ENCODE assay signal across 8 cellular contexts in genomic region chr22:50542416-50542927, GRCh38. TPM values are rescaled to one million over a fixed set of nuclear protein-coding genes. Genes with fewer than 3 reads are reported as not detected.
DNase-seq lines count a peak whose midpoint lies in the region; ATAC-seq and TF ChIP-seq lines count a peak whose summit lies in the region.

No MANE protein-coding gene starts in this region.

- no peak for DNase-seq in CD4-positive, alpha-beta T cell
- DNase-seq in activated B cell treated with CpG ODN at 0.5 μM for 24 hours (no peak), right lobe of liver (peak in 1 of 3 donors; percentile 65), UCSD-AML1 (lab: John Stamatoyannopoulos, UW; ENCODE audit: unreplicated experiment) (no peak), NCI-H1417 (lab: John Stamatoyannopoulos, UW) (no peak), NCI-H524 treated with DMSO at 0.1 percent for 48 hours (lab: John Stamatoyannopoulos, UW) (no peak)

- CTCF ChIA-PET in CD4-positive, alpha-beta T cell (lab: Charles Lee): interaction anchor here (1.4 to 1.7 kb wide), 2 partner anchors 17 to 21 kb away, joined by 4 to 8 read pairs; partner anchors contain the start of genes SCO2 and SYCE3
- CTCF ChIA-PET in activated B cell treated with CpG ODN at 0.5 μM for 24 hours (lab: Charles Lee): interaction anchor here (0.6 to 4.6 kb wide), 4 partner anchors 8 to 78 kb away, joined by 3 to 46 read pairs (median 9); partner anchors contain the start of gene SCO2

- POLR2A ChIA-PET in CD4-positive, alpha-beta T cell (lab: Charles Lee): interaction anchor here (1.0 to 10.0 kb wide), 5 partner anchors 11 to 86 kb away, joined by 3 to 258 read pairs (median 5); partner anchors contain the start of genes ARSA, SCO2 and TYMP
- POLR2A ChIA-PET in activated B cell treated with CpG ODN at 0.5 μM for 24 hours (lab: Charles Lee): interaction anchor here (1.0 to 16.7 kb wide), 7 partner anchors 12 to 352 kb away, joined by 3 to 946 read pairs (median 5); partner anchors contain the start of genes CHKB, LMF2, NCAPH2 and SCO2

- H3K27me3 Mint-ChIP-seq in CD4-positive, alpha-beta T cell: no peaks in the 10 kb centered on the region
- H3K27me3 Mint-ChIP-seq in activated B cell treated with CpG ODN at 0.5 μM for 24 hours: no peaks in the 10 kb centered on the region

- no peaks in the 10 kb centered on the region for H3K36me3 Mint-ChIP-seq in CD4-positive, alpha-beta T cell (ENCODE audit: low read depth)
- peaks cover 9% of the 10 kb centered on the region for H3K36me3 Mint-ChIP-seq in activated B cell treated with CpG ODN at 0.5 μM for 24 hours (ENCODE audit: low read depth)

- H3K4me3 Mint-ChIP-seq in CD4-positive, alpha-beta T cell: peak overlapping the region; percentile 76
- peak overlapping the region; percentile 85 for H3K4me3 Mint-ChIP-seq in activated B cell treated with CpG ODN at 0.5 μM for 24 hours

- H3K36me3 ChIP-seq in right lobe of liver: no peaks in the 10 kb centered on the region

- H3K4me1 Mint-ChIP-seq in CD4-positive, alpha-beta T cell (ENCODE audit: low read depth): peaks cover 48% of the 10 kb centered on the region
- H3K4me1 Mint-ChIP-seq in activated B cell treated with CpG ODN at 0.5 μM for 24 hours: peaks cover 66% of the 10 kb centered on the region

- peak overlapping the region; percentile 99 for H3K27ac Mint-ChIP-seq in CD4-positive, alpha-beta T cell
- H3K27ac Mint-ChIP-seq in activated B cell treated with CpG ODN at 0.5 μM for 24 hours: peak overlapping the region; percentile 91

- no peaks in the 10 kb centered on the region for H3K27me3 ChIP-seq in CD4-positive, alpha-beta T cell (ENCODE audit: control insufficient read depth, insufficient read depth, low read length)
- no peaks in the 10 kb centered on the region for H3K27me3 ChIP-seq in right lobe of liver

- H3K4me1 ChIP-seq in right lobe of liver: peaks cover 0 to 19% (median 9%) of the 10 kb centered on the region in 4 donors

- intact Hi-C loops in CD4-positive, alpha-beta T cell (cut with DNase I, micrococcal nuclease): no loop called here
- intact Hi-C loops in activated B cell treated with CpG ODN at 0.5 μM for 24 hours (cut with micrococcal nuclease) (loop anchor here (5.0 to 10.0 kb wide), 2 partner anchors 70 to 578 kb away; partner anchors contain the start of gene PIM3), right lobe of liver (cut with DNase I) (no loop called here)

- no peak for TF ChIP-seq CTCF in CD4-positive, alpha-beta T cell (IDR thresholded peaks at IDR 0.05)
- TF ChIP-seq CTCF in activated B cell treated with CpG ODN at 0.5 μM for 24 hours (IDR thresholded peaks at IDR 0.05) (no peak), right lobe of liver (IDR thresholded peaks at IDR 0.05) (no peak)

- ATAC-seq in CD4-positive, alpha-beta T cell (ENCODE audit: poor library complexity): no peak
- ATAC-seq in activated B cell treated with CpG ODN at 0.5 μM for 24 hours (ENCODE audit: low read depth) (peak; percentile 2), right lobe of liver (peak in 1 of 4 donors; percentile 3), HG03432 (IDR thresholded peaks at IDR 0.05; ENCODE audit: unreplicated experiment) (no peak)

- WGBS in right lobe of liver (ENCODE audit: insufficient coverage, low coverage, low lambda C conversion rate, missing lambda C conversion rate): 65% methylated on average over 18 of the region's 19 CpGs

- H3K9me3 ChIP-seq in CD4-positive, alpha-beta T cell (ENCODE audit: control insufficient read depth, low read length): no peaks in the 10 kb centered on the region
- no peaks in the 10 kb centered on the region for H3K9me3 ChIP-seq in right lobe of liver

- H3K4me3 ChIP-seq in right lobe of liver: no peak overlapping the region

- H3K9me3 Mint-ChIP-seq in CD4-positive, alpha-beta T cell: no peaks in the 10 kb centered on the region
- H3K9me3 Mint-ChIP-seq in activated B cell treated with CpG ODN at 0.5 μM for 24 hours: peaks cover 2% of the 10 kb centered on the region

- no peak overlapping the region for H3K27ac ChIP-seq in CD4-positive, alpha-beta T cell (ENCODE audit: low read depth, low read length)
- peak overlapping the region in 2 of 3 donors; percentile 96 to 97 for H3K27ac ChIP-seq in right lobe of liver

- TF ChIP-seq POLR2A in GM19193 (IDR thresholded peaks at IDR 0.05; ENCODE audit: extremely low read depth, insufficient read depth, insufficient read length) (peak; percentile 68), right lobe of liver (IDR thresholded peaks at IDR 0.05) (peak; percentile 35)

RNA-seq across cellular contexts. Expression of gene KLHDC7B, which starts 3.2 kb away (rescaled TPM):
- 1 to 10 TPM; 2.3 TPM for total RNA-seq in CD4-positive, alpha-beta T cell
- total RNA-seq in activated B cell treated with CpG ODN at 0.5 μM for 24 hours: 4.9 and 5.2 TPM in 2 replicates
- total RNA-seq in right lobe of liver: 1 to 10 TPM in 2 of 6 experiments, under 1 TPM in 2, not detected in 2; 0.07 to 1.4 (median 0.62) TPM

RNA-seq across cellular contexts. Expression of gene TYMP, which starts 12.7 kb away (rescaled TPM):
- total RNA-seq in CD4-positive, alpha-beta T cell: 10 to 100 TPM in 1 of 2 experiments, 1 to 10 TPM in 1; 9.9 to 10.0 TPM
- 91.8 and 92.9 TPM in 2 replicates for total RNA-seq in activated B cell treated with CpG ODN at 0.5 μM for 24 hours
- total RNA-seq in right lobe of liver: 100 to 1,000 TPM in 3 of 6 experiments, 10 to 100 TPM in 3; 30.6 to 223 (median 88.2) TPM

RNA-seq across cellular contexts. Expression of gene SCO2, which starts 17.1 kb away (rescaled TPM):
- 1 to 10 TPM in 1 of 2 experiments, under 1 TPM in 1; 0.61 to 5.6 TPM for total RNA-seq in CD4-positive, alpha-beta T cell
- 7.1 and 11.6 TPM in 2 replicates for total RNA-seq in activated B cell treated with CpG ODN at 0.5 μM for 24 hours
- total RNA-seq in right lobe of liver: 1 to 10 TPM in 3 of 6 experiments, under 1 TPM in 1, not detected in 2; 0.80 to 4.2 (median 2.5) TPM

RNA-seq across cellular contexts. Expression of gene SYCE3, which starts 20.2 kb away (rescaled TPM):
- not detected for total RNA-seq in CD4-positive, alpha-beta T cell
- not detected in 2 replicates for total RNA-seq in activated B cell treated with CpG ODN at 0.5 μM for 24 hours
- 1 to 10 TPM in 2 of 6 experiments, not detected in 4; 3.3 to 4.7 TPM for total RNA-seq in right lobe of liver

RNA-seq across cellular contexts. Expression of gene NCAPH2, which starts 34.4 kb away (rescaled TPM):
- 100 to 1,000 TPM; 184 to 185 TPM for total RNA-seq in CD4-positive, alpha-beta T cell
- total RNA-seq in activated B cell treated with CpG ODN at 0.5 μM for 24 hours (63.9 and 68.2 TPM in 2 replicates), right lobe of liver (10 to 100 TPM; 11.4 to 17.3 (median 13.9) TPM)
